Comparison of ENCODE assay signal across 13 cellular contexts in genomic region chr5:134893748-134894505, GRCh38.
"Had no signal": no experiment of that assay in that cellular context is flagged by ENCODE, and none has a peak within 500 bp of the region (broad histone marks: within the 10 kb centered on the region; RNA-seq: fewer than 3 reads in every experiment).

No MANE protein-coding gene starts in this region.

- DNase-seq: cortex of kidney; dorsolateral prefrontal cortex; effector CD8-positive, alpha-beta T cell; heart left ventricle; hippocampal formation; left colon; naive thymus-derived CD4-positive, alpha-beta T cell; ovary; right cardiac atrium; small intestine; stimulated activated CD4-positive, alpha-beta T cell treated with anti-CD3 and anti-CD28 coated beads, Interleukin-12 subunit alpha, Interleukin-12 subunit beta, amount 100 ng/mL, for 4 hours; stimulated activated naive CD4-positive, alpha-beta T cell treated with Interleukin-2 at 50 U/mL for 16 hours; trophoblast cell had no signal

- H3K27me3 ChIP-seq: dorsolateral prefrontal cortex, heart left ventricle, ovary had no signal

- H3K9me3 Mint-ChIP-seq: naive thymus-derived CD4-positive, alpha-beta T cell had no signal

- H3K4me1 ChIP-seq: heart left ventricle had no signal

- H3K4me3 ChIP-seq: dorsolateral prefrontal cortex, heart left ventricle, ovary had no signal

- H3K36me3 ChIP-seq: ovary had no signal

- H3K27ac ChIP-seq: dorsolateral prefrontal cortex, heart left ventricle, ovary had no signal

- H3K27me3 Mint-ChIP-seq: naive thymus-derived CD4-positive, alpha-beta T cell had no signal

- ATAC-seq: heart left ventricle; left colon; naive thymus-derived CD4-positive, alpha-beta T cell; right cardiac atrium had no signal

- H3K4me3 Mint-ChIP-seq: naive thymus-derived CD4-positive, alpha-beta T cell had no signal

- H3K9me3 ChIP-seq: ovary had no signal
